ENCODE assay signal across 8 cellular contexts in the genomic region with DNA sequence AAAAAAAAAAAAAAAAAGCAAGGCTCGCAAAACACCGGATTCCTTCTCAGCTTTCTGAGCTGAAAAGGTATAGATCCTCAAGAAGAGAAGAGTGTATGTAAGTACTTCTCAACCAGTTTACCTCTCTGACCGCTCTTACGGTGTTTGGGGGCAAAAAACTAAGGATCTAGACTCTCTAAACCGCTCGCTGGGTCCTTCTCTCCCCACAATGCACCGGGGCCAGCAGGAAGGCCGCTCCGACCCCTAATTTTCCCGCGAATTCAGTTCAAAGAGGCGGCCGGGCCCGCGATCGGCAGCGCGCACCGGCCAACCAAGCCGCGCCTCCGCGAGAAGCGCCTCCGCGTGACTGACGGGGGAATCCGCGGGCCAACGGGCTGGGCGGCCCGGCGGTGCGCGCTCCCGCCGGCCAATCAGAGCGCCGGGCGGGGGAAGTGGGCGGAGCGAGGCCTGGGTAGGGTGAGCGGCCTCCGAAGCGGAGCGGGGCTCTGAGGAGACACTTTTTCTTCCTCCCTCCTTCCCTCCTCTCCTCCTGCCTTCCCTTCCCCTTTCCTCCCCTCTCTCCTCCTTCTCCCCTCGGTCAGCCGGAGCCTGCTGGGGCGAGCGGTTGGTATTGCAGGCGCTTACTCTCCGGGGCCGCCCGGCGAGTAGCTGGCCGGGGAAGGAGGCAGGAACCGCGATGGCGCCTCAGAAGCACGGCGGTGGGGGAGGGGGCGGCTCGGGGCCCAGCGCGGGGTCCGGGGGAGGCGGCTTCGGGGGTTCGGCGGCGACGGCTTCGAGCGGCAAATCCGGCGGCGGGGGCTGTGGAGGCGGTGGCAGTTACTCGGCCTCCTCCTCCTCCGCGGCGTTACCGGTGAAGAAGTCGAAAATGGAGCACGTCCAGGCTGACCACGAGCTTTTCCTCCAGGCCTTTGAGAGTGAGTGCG.
DNase-seq lines count a peak whose midpoint lies in the region; ATAC-seq lines count a peak whose summit lies in the region.
"Not testable (repeated sequence)": the region's sequence is repeated elsewhere in the genome, so short reads cannot be mapped to it uniquely, and the experiment has no call there.

No MANE protein-coding gene starts in this region.

- peak; percentile 90 for ATAC-seq in GM19463 (IDR thresholded peaks at IDR 0.05; ENCODE audit: unreplicated experiment)

- H3K4me1 ChIP-seq in CD4-positive, alpha-beta memory T cell (ENCODE audit: insufficient read depth, low read length) = peaks cover 16% of the 10 kb centered on the region
- not testable (repeated sequence) for H3K4me1 ChIP-seq in ectodermal cell (ENCODE audit: control insufficient read depth, insufficient read depth, low read length)

- H3K4me3 ChIP-seq in CD4-positive, alpha-beta memory T cell (ENCODE audit: low read length in 2 of 2) = peak overlapping the region in 1 of 2 donors; percentile 60
- H3K4me3 ChIP-seq in ectodermal cell (ENCODE audit: insufficient read depth, low read depth, low read length) = peak overlapping the region; percentile 75

- not testable (repeated sequence) for H3K9me3 Mint-ChIP-seq in CD4-positive, alpha-beta memory T cell

- not testable (repeated sequence) for H3K36me3 ChIP-seq in CD4-positive, alpha-beta memory T cell (ENCODE audit: insufficient read depth, low read length); ectodermal cell (ENCODE audit: control insufficient read depth, insufficient read depth, low read length)

- H3K27me3 Mint-ChIP-seq in CD4-positive, alpha-beta memory T cell = not testable (repeated sequence)

- H3K27ac Mint-ChIP-seq in CD4-positive, alpha-beta memory T cell = peak overlapping the region; percentile 87 to 98 (median 96)

- not testable (repeated sequence) for H3K9me3 ChIP-seq in CD4-positive, alpha-beta memory T cell (ENCODE audit: control insufficient read depth in 1 of 2, low read length in 2 of 2); ectodermal cell (ENCODE audit: control insufficient read depth, low read length)

- peak overlapping the region; percentile 72 for H3K27ac ChIP-seq in CD4-positive, alpha-beta memory T cell (ENCODE audit: low read depth, low read length)
- H3K27ac ChIP-seq in ectodermal cell (ENCODE audit: insufficient read depth, low read depth, low read length, poor library complexity, severe bottlenecking) = peak overlapping the region; percentile 95

- POLR2A ChIA-PET in CD4-positive, alpha-beta memory T cell (lab: Charles Lee; ENCODE audit: partially characterized antibody) = interaction anchor here (1.5 to 2.3 kb wide), 2 partner anchors 93 to 756 kb away, joined by 3 to 16 read pairs; a partner anchor contains a TSS

- CTCF ChIA-PET in CD4-positive, alpha-beta memory T cell (lab: Charles Lee; ENCODE audit: partially characterized antibody) = interaction anchor here (0.7 to 0.9 kb wide), 5 partner anchors 13 to 1175 kb away, joined by 3 read pairs; no protein-coding TSS in a partner anchor

- intact Hi-C loops in CD4-positive, alpha-beta memory T cell (cut with micrococcal nuclease) = loop anchor here (2.0 to 5.0 kb wide), 3 partner anchors 29 to 91 kb away; a partner anchor contains a TSS

- DNase-seq in CD4-positive, alpha-beta memory T cell = peak; percentile 86 to 90 (median 87)
- DNase-seq in HK-2 (ENCODE audit: unreplicated experiment) (peak; percentile 78), medulla oblongata (ENCODE audit: extremely low spot score) (peak; percentile 83)
- DNase-seq in NK-92 treated with Interleukin-12 subunit alpha and Interleukin-12 subunit beta, amount 100 ng/mL, for 24 hours (lab: John Stamatoyannopoulos, UW) = peak; percentile 71
- DNase-seq in activated CD8-positive, alpha-beta memory T cell treated with anti-CD3 and anti-CD28 coated beads for 1 hour (ENCODE audit: extremely low read depth in 1 of 2, low read depth in 1 of 2) = peak; percentile 46 to 72
- DNase-seq in stimulated activated CD4-positive, alpha-beta T cell treated with anti-CD3 and anti-CD28 coated beads, TNF-alpha, amount 100 ng/mL, for 1 hour (ENCODE audit: low read depth in 3 of 3, low spot score in 1 of 3) = peak; percentile 40 to 80 (median 60)

- 0 to 1% methylated on average over 87 of the region's 87 CpGs for WGBS in ectodermal cell, 2 experiments

- H3K36me3 Mint-ChIP-seq in CD4-positive, alpha-beta memory T cell = peaks cover 7 to 12% of the 10 kb centered on the region in 2 donors

- peaks cover 12 to 44% (median 28%) of the 10 kb centered on the region in 4 donors for H3K4me1 Mint-ChIP-seq in CD4-positive, alpha-beta memory T cell

- not testable (repeated sequence) for H3K27me3 ChIP-seq in CD4-positive, alpha-beta memory T cell (ENCODE audit: insufficient read depth, low read length); ectodermal cell (ENCODE audit: control insufficient read depth, insufficient read depth, low read length, poor library complexity, severe bottlenecking)

- H3K4me3 Mint-ChIP-seq in CD4-positive, alpha-beta memory T cell = peak overlapping the region; percentile 93 to 98 (median 95)
